ENCODE assay signal across 8 cellular contexts in genomic region chr18:50819727-50820378, GRCh38. TPM values are rescaled to one million over a fixed set of nuclear protein-coding genes. Genes with fewer than 3 reads are reported as not detected.
DNase-seq lines count a peak whose midpoint lies in the region; TF ChIP-seq lines count a peak whose summit lies in the region.

TSS of gene MRO (minus strand) at chr18:50820016. CDS start at chr18:50809400, 10,616 bp downstream.

- H3K4me1 ChIP-seq in SJCRH30: peaks cover 4% of the 10 kb centered on the region; the same call in 1 of the 2 replicates
- peaks cover 33% of the 10 kb centered on the region for H3K4me1 ChIP-seq in suprapubic skin

- peak within 1 kb of the TSS; percentile 25 for H3K4me3 ChIP-seq in HFF-Myc (replicated peaks; ENCODE audit: low read depth, low read length)
- peak within 1 kb of the TSS; percentile 21 for H3K4me3 ChIP-seq in SJCRH30
- H3K4me3 ChIP-seq in suprapubic skin: peak within 1 kb of the TSS; percentile 41

- TF ChIP-seq CTCF in HFF-Myc (IDR thresholded peaks at IDR 0.05; ENCODE audit: low read depth, low read length, missing control alignments): peak; percentile 92
- peak; percentile 52 to 85 for TF ChIP-seq CTCF in suprapubic skin (IDR thresholded peaks at IDR 0.05)

- under 1% methylated on average over 24 of the region's 24 CpGs for WGBS in suprapubic skin

- peak; percentile 91 for DNase-seq in GM03348 (ENCODE audit: low spot score)
- peak; percentile 37 for DNase-seq in HFF-Myc (ENCODE audit: extremely low read depth, low read depth)
- peak; percentile 69 for DNase-seq in MV-4-11 (lab: John Stamatoyannopoulos, UW)
- DNase-seq in SJCRH30: peak; percentile 62 to 81
- DNase-seq in activated naive CD4-positive, alpha-beta T cell (lab: John Stamatoyannopoulos, UW): peak; percentile 48 to 73 (median 63)
- DNase-seq in glomerular visceral epithelial cell (ENCODE audit: extremely low spot score): peak; percentile 78
- peak; percentile 71 for DNase-seq in occipital lobe (lab: John Stamatoyannopoulos, UW)
- peak; percentile 85 to 92 for DNase-seq in suprapubic skin (ENCODE audit: low spot score in 2 of 2)

- H3K27me3 ChIP-seq in SJCRH30: no peaks in the 10 kb centered on the region
- no peaks in the 10 kb centered on the region for H3K27me3 ChIP-seq in suprapubic skin

- H3K27ac ChIP-seq in SJCRH30: no peak within 1 kb of the TSS
- H3K27ac ChIP-seq in suprapubic skin: no peak within 1 kb of the TSS

- H3K36me3 ChIP-seq in SJCRH30 (no peaks in the 10 kb centered on the region), suprapubic skin (no peaks in the 10 kb centered on the region)

- no peaks in the 10 kb centered on the region for H3K9me3 ChIP-seq in SJCRH30 (replicated peaks)
- no peaks in the 10 kb centered on the region for H3K9me3 ChIP-seq in suprapubic skin

- peak; percentile 58 for TF ChIP-seq EP300 in suprapubic skin (IDR thresholded peaks at IDR 0.05)

- no peak for TF ChIP-seq POLR2A in suprapubic skin (IDR thresholded peaks at IDR 0.05)

RNA-seq across cellular contexts. Expression of gene MRO, which starts in this region (rescaled TPM):
- 0.03 and 0.06 TPM in 2 replicates for total RNA-seq in SJCRH30 (2014; rRNA removed; shearing (Covaris generic))
- total RNA-seq in occipital lobe: 0.94 TPM
- under 1 TPM in 2 of 4 donors, not detected in 2; 0.26 to 0.59 TPM for total RNA-seq in suprapubic skin

Comparison
In these comparisons a context has a peak if more than half of its experiments do, and no peak if none do; other contexts are left out.
1. Peak in DNase-seq and H3K4me3 ChIP-seq in SJCRH30; RNA of the gene not detected or under 1 TPM.
2. Peak in DNase-seq in occipital lobe; RNA of the gene not detected or under 1 TPM.
3. Peak in DNase-seq and H3K4me3 ChIP-seq in suprapubic skin; RNA of the gene not detected or under 1 TPM.
4. DNase-seq: peak in every context shown above with its lines; median percentile 91 in GM03348; 88 in suprapubic skin; 78 in glomerular visceral epithelial cell; 72 in SJCRH30; 71 in occipital lobe; 69 in MV-4-11; 63 in activated naive CD4-positive, alpha-beta T cell; 37 in HFF-Myc.